ENCODE assay signal across 24 cellular contexts in the genomic region with DNA sequence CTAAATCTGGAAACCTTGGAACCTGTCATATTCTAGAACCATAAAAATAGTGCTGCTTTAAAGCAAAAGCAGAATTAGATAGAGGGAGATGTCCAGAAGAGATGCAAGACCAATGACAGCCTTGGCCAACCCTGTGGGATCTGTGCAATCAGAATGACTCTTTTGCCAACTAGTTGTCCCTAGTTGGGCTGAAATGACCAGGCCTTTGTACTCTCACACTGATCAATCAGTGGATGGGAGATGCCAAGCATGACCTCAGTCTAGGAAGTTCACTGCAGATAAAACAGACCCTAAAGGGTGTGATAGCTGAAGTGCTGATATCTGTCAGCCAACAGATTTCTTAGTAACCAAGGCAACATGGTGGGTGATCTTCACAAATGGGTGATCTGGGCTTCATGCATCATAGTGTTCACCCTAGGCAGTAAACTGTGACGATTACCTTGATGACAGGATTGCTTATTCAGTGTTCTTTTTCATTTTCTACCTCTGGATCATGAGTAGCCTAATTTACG.
"Had no signal": no experiment of that assay in that cellular context is flagged by ENCODE, and none has a peak within 500 bp of the region (broad histone marks: within the 10 kb centered on the region; RNA-seq: fewer than 3 reads in every experiment).

No MANE protein-coding gene starts in this region.

- H3K4me1 ChIP-seq: breast epithelium, colonic mucosa, gastrocnemius medialis, lower lobe of right lung had no signal

- H3K36me3 ChIP-seq: breast epithelium, colonic mucosa, gastrocnemius medialis, lower lobe of right lung, neutrophil, thoracic aorta had no signal

- H3K27me3 Mint-ChIP-seq: activated B cell treated with CpG ODN at 0.5 μM for 24 hours; natural killer cell treated with Interleukin-12 subunit alpha and Interleukin-12 subunit beta and Interleukin-15 and Interleukin-18, amount 100 ng/mL, for 72 hours; stimulated activated naive CD8-positive, alpha-beta T cell treated with anti-CD3 and anti-CD28 coated beads, Interleukin-15, Interleukin-2, amounts not matched to agents 100 ng/mL and 50 ng/mL, for 24 hours had no signal

- DNase-seq: activated B cell treated with CpG ODN at 0.5 μM for 24 hours; activated naive CD4-positive, alpha-beta T cell; activated T-cell treated with anti-CD3 and anti-CD28 coated beads for 4 hours; activated T-cell treated with anti-CD3 and anti-CD28 coated beads, Interleukin-2, amount 50 U/mL, for 72 hours; colonic mucosa; effector memory CD4-positive, alpha-beta T cell; gastrocnemius medialis; glutamatergic neuron; kidney; lower lobe of right lung; mesenchymal stem cell; mucosa of descending colon; stimulated activated CD4-positive, alpha-beta T cell treated with anti-CD3 and anti-CD28 coated beads, Interleukin-12 subunit alpha, Interleukin-12 subunit beta, amount 100 ng/mL, for 4 hours; stimulated activated CD4-positive, alpha-beta T cell treated with anti-CD3 and anti-CD28 coated beads, Interleukin-4, amount 100 ng/mL, for 1 hour; T-helper 1 cell; trophoblast cell had no signal

- ATAC-seq: gastrocnemius medialis; lower lobe of right lung; mucosa of descending colon; natural killer cell treated with Interleukin-12 subunit alpha and Interleukin-12 subunit beta and Interleukin-15 and Interleukin-18, amount 100 ng/mL, for 72 hours; sciatic nerve had no signal

- H3K27ac Mint-ChIP-seq: activated B cell treated with CpG ODN at 0.5 μM for 24 hours; activated naive CD4-positive, alpha-beta T cell treated with anti-CD3 and anti-CD28 coated beads, Interleukin-2, amount 50 U/mL, for 72 hours; activated T-cell treated with anti-CD3 and anti-CD28 coated beads, Interleukin-2, amount 50 U/mL, for 72 hours; natural killer cell treated with Interleukin-12 subunit alpha and Interleukin-12 subunit beta and Interleukin-15 and Interleukin-18, amount 100 ng/mL, for 72 hours; stimulated activated naive CD8-positive, alpha-beta T cell treated with anti-CD3 and anti-CD28 coated beads, Interleukin-15, Interleukin-2, amounts not matched to agents 100 ng/mL and 50 ng/mL, for 24 hours had no signal

- H3K4me3 Mint-ChIP-seq: activated B cell treated with CpG ODN at 0.5 μM for 24 hours; activated T-cell treated with anti-CD3 and anti-CD28 coated beads, Interleukin-2, amount 50 U/mL, for 72 hours; natural killer cell treated with Interleukin-12 subunit alpha and Interleukin-12 subunit beta and Interleukin-15 and Interleukin-18, amount 100 ng/mL, for 72 hours; stimulated activated naive CD8-positive, alpha-beta T cell treated with anti-CD3 and anti-CD28 coated beads, Interleukin-15, Interleukin-2, amounts not matched to agents 100 ng/mL and 50 ng/mL, for 24 hours had no signal

- H3K4me3 ChIP-seq: breast epithelium, colonic mucosa, gastrocnemius medialis, lower lobe of right lung, mucosa of descending colon, skin epidermis, thoracic aorta had no signal

- H3K27me3 ChIP-seq: breast epithelium, colonic mucosa, gastrocnemius medialis, neutrophil had no signal

- H3K9me3 ChIP-seq: breast epithelium, colonic mucosa, gastrocnemius medialis, lower lobe of right lung, mucosa of descending colon, neutrophil, thoracic aorta had no signal

- H3K36me3 Mint-ChIP-seq: activated naive CD4-positive, alpha-beta T cell treated with anti-CD3 and anti-CD28 coated beads, Interleukin-2, amount 50 U/mL, for 72 hours; natural killer cell treated with Interleukin-12 subunit alpha and Interleukin-12 subunit beta and Interleukin-15 and Interleukin-18, amount 100 ng/mL, for 72 hours had no signal

- H3K27ac ChIP-seq: breast epithelium, colonic mucosa, gastrocnemius medialis, lower lobe of right lung, neutrophil, skin epidermis, thoracic aorta had no signal

- H3K4me1 Mint-ChIP-seq: activated B cell treated with CpG ODN at 0.5 μM for 24 hours had no signal

- H3K9me3 Mint-ChIP-seq: activated B cell treated with CpG ODN at 0.5 μM for 24 hours; activated naive CD4-positive, alpha-beta T cell treated with anti-CD3 and anti-CD28 coated beads, Interleukin-2, amount 50 U/mL, for 72 hours; activated T-cell treated with anti-CD3 and anti-CD28 coated beads, Interleukin-2, amount 50 U/mL, for 72 hours; natural killer cell treated with Interleukin-12 subunit alpha and Interleukin-12 subunit beta and Interleukin-15 and Interleukin-18, amount 100 ng/mL, for 72 hours; stimulated activated naive CD8-positive, alpha-beta T cell treated with anti-CD3 and anti-CD28 coated beads, Interleukin-15, Interleukin-2, amounts not matched to agents 100 ng/mL and 50 ng/mL, for 24 hours had no signal
